Comparison of ENCODE assay signal across 12 cellular contexts in genomic region chr15:53869044-53869805, GRCh38.
DNase-seq lines count a peak whose midpoint lies in the region; ATAC-seq, FAIRE-seq and TF ChIP-seq lines count a peak whose summit lies in the region.
"Had no signal": no experiment of that assay in that cellular context is flagged by ENCODE, and none has a peak within 500 bp of the region (broad histone marks: within the 10 kb centered on the region; RNA-seq: fewer than 3 reads in every experiment).

No MANE protein-coding gene starts in this region.

- H3K4me1 Mint-ChIP-seq in natural killer cell: no peaks in the 10 kb centered on the region

- peaks cover 6 to 10% of the 10 kb centered on the region in 2 donors for H3K9me3 Mint-ChIP-seq in natural killer cell

- H2BK5ac ChIP-seq in H1 (ENCODE audit: low read depth, low read length): no peak overlapping the region

- no peak overlapping the region for H2BK12ac ChIP-seq in H1 (ENCODE audit: low read depth, low read length)

- no peaks in the 10 kb centered on the region for H3K36me3 Mint-ChIP-seq in natural killer cell

- H3K79me2 ChIP-seq in OCI-LY1 (ENCODE audit: insufficient read depth, low read length): no peaks in the 10 kb centered on the region
- no peaks in the 10 kb centered on the region for H3K79me2 ChIP-seq in H1 (ENCODE audit: control insufficient read depth in 1 of 2, insufficient read depth in 2 of 2, low read length in 2 of 2)

- no peaks in the 10 kb centered on the region for H3K79me1 ChIP-seq in H1 (ENCODE audit: low read depth, low read length)

- peak; percentile 78 for FAIRE-seq in H1 (lab: Jason Lieb, UNC)

- no peaks in the 10 kb centered on the region for H3K27me3 ChIP-seq in OCI-LY1 (ENCODE audit: insufficient read depth, low read length)
- H3K27me3 ChIP-seq in H1 (replicated peaks in 1 of 4; ENCODE audit: control insufficient read depth in 3 of 4, extremely low read depth in 1 of 4, insufficient read depth in 3 of 4, low read length in 3 of 4): no peaks in the 10 kb centered on the region

- H4K91ac ChIP-seq in H1 (replicated peaks; ENCODE audit: insufficient read length, low read length): no peak overlapping the region

- H2AK5ac ChIP-seq in H1 (ENCODE audit: low read depth, low read length): no peak overlapping the region

- H3K4me3 ChIP-seq in GM12875 (ENCODE audit: low read depth, low read length) (no peak overlapping the region), OCI-LY1 (ENCODE audit: low read depth, low read length, poor library complexity, severe bottlenecking) (no peak overlapping the region), H1 (ENCODE audit: extremely low read depth in 1 of 4, insufficient read depth in 2 of 4, low read depth in 3 of 4, low read length in 4 of 4) (no peak overlapping the region)
- H3K4me3 ChIP-seq: coronary artery had no signal

- DNase-seq in H1 (ENCODE audit: low read depth in 1 of 2, low spot score in 2 of 2): peak in 1 of 2 experiments; percentile 58
- DNase-seq in SHP77 treated with DMSO at 0.1 percent for 48 hours (lab: John Stamatoyannopoulos, UW): no peak
- no peak for DNase-seq in natural killer cell
- DNase-seq: activated CD8-positive, alpha-beta memory T cell treated with anti-CD3 and anti-CD28 coated beads, Interleukin-2, amount 50 U/mL, for 4 hours; NCI-H1048 had no signal

- no peak overlapping the region for H3K14ac ChIP-seq in H1 (ENCODE audit: insufficient read length)

- H3K56ac ChIP-seq in H1 (replicated peaks; ENCODE audit: insufficient read length, low read depth, low read length): no peak overlapping the region

- no peak overlapping the region for H3K18ac ChIP-seq in H1 (ENCODE audit: extremely low read depth, low read length)

- H3K27ac ChIP-seq in 22Rv1: no peak overlapping the region
- H3K27ac ChIP-seq in OCI-LY1 (ENCODE audit: low read depth, low read length, poor library complexity, severe bottlenecking): no peak overlapping the region
- no peak overlapping the region for H3K27ac ChIP-seq in H1 (ENCODE audit: low read depth, low read length)
- H3K27ac ChIP-seq: coronary artery had no signal

- H2BK20ac ChIP-seq in H1 (ENCODE audit: low read length): no peak overlapping the region

- H2BK15ac ChIP-seq in H1 (ENCODE audit: low read length): no peak overlapping the region

- no peak for ATAC-seq in HG02678 (IDR thresholded peaks at IDR 0.05; ENCODE audit: unreplicated experiment)
- no peak for ATAC-seq in GM18909 (IDR thresholded peaks at IDR 0.05; ENCODE audit: poor library complexity, unreplicated experiment)
- ATAC-seq in natural killer cell: no peak

- H3K36me3 ChIP-seq in OCI-LY1 (ENCODE audit: insufficient read depth, low read length) (no peaks in the 10 kb centered on the region), H1 (ENCODE audit: control insufficient read depth in 2 of 4, insufficient read depth in 4 of 4, low read length in 3 of 4) (no peaks in the 10 kb centered on the region)

- POLR2A ChIA-PET in H1 (lab: Charles Lee; ENCODE audit: partially characterized antibody): no interaction called here

- H3K23ac ChIP-seq in H1 (ENCODE audit: insufficient read length): no peak overlapping the region

- no peak overlapping the region for H3K9ac ChIP-seq in OCI-LY1 (ENCODE audit: low read length)
- no peak overlapping the region for H3K9ac ChIP-seq in H1 (replicated peaks in 1 of 4; ENCODE audit: extremely low read depth in 1 of 4, low read depth in 3 of 4, low read length in 3 of 4)

- H3K4me1 ChIP-seq in OCI-LY1 (ENCODE audit: insufficient read depth, low read length, severe bottlenecking) (no peaks in the 10 kb centered on the region), H1 (replicated peaks in 1 of 4; ENCODE audit: control insufficient read depth in 3 of 4, insufficient read depth in 4 of 4, low read length in 3 of 4) (no peaks in the 10 kb centered on the region)

- H3F3A ChIP-seq in OCI-LY1 (ENCODE audit: insufficient read depth, low read length): no peaks in the 10 kb centered on the region

- no peaks in the 10 kb centered on the region for H3K27me3 Mint-ChIP-seq in natural killer cell (ENCODE audit: low read depth in 2 of 2)

- H4K20me1 ChIP-seq in OCI-LY1 (ENCODE audit: insufficient read depth, low read length): no peaks in the 10 kb centered on the region
- H4K20me1 ChIP-seq in H1 (replicated peaks in 1 of 2; ENCODE audit: control insufficient read depth in 1 of 2, insufficient read depth in 2 of 2, low read length in 2 of 2): no peaks in the 10 kb centered on the region

- no peak overlapping the region for H3K27ac Mint-ChIP-seq in natural killer cell
- H3K27ac Mint-ChIP-seq: stimulated activated naive CD8-positive, alpha-beta T cell treated with anti-CD3 and anti-CD28 coated beads, Interleukin-15, Interleukin-2, amounts not matched to agents 100 ng/mL and 50 ng/mL, for 24 hours had no signal

- no peaks in the 10 kb centered on the region for H3K9me2 ChIP-seq in OCI-LY1 (ENCODE audit: low read depth, low read length)

- H4K5ac ChIP-seq in H1 (ENCODE audit: insufficient read length, low read depth, low read length): no peak overlapping the region

- H4K8ac ChIP-seq in H1 (ENCODE audit: extremely low read depth, insufficient read depth, low read length): no peak overlapping the region

- no peak for TF ChIP-seq POLR2A in H1 (IDR thresholded peaks at IDR 0.05; ENCODE audit: control extremely low read depth in 1 of 2, low read depth in 2 of 2, low read length in 2 of 2)

- 83% methylated on average over 7 of the region's 7 CpGs; no CpG with 5 or more reads in 1 of the 2 experiments for WGBS in H1 (ENCODE audit: extremely low coverage in 1 of 2, insufficient coverage in 1 of 2, insufficient read length in 1 of 2, insufficient replicate concordance in 2 of 2, low coverage in 1 of 2, low lambda C conversion rate in 2 of 2, missing lambda C conversion rate in 1 of 2), 2 experiments

- H2BK120ac ChIP-seq in H1 (replicated peaks; ENCODE audit: low read depth, low read length): no peak overlapping the region

- CTCF ChIA-PET in H1 (lab: Charles Lee; ENCODE audit: partially characterized antibody): interaction anchor here (0.5 to 1.9 kb wide), 10 partner anchors 10 to 163 kb away, joined by 3 to 11 read pairs (median 3); no protein-coding TSS in a partner anchor

- H2AFZ ChIP-seq in OCI-LY1 (ENCODE audit: low read length): no peak overlapping the region
- no peak overlapping the region for H2AFZ ChIP-seq in H1 (ENCODE audit: low read length)

- intact Hi-C loops in natural killer cell (cut with micrococcal nuclease): no loop called here

- no peaks in the 10 kb centered on the region for H3K23me2 ChIP-seq in H1 (ENCODE audit: low read depth, low read length)

- peak; percentile 27 for TF ChIP-seq CTCF in 22Rv1 (IDR thresholded peaks at IDR 0.05)
- peak; percentile 32; the same call in 1 of the 2 replicates for TF ChIP-seq CTCF in GM12875 (IDR thresholded peaks at IDR 0.05; ENCODE audit: borderline replicate concordance, insufficient read depth, low read depth, low read length)
- peak; percentile 23; the same call in 1 of the 2 replicates for TF ChIP-seq CTCF in OCI-LY1 (IDR thresholded peaks at IDR 0.05; ENCODE audit: low read length)
- peak; percentile 13 to 60 (median 60); a peak in 3 of 4 replicates for TF ChIP-seq CTCF in H1 (IDR thresholded peaks at IDR 0.05; ENCODE audit: control extremely low read depth in 1 of 3, insufficient read depth in 1 of 3, low read depth in 1 of 3, low read length in 3 of 3)
- TF ChIP-seq CTCF in natural killer cell (IDR thresholded peaks at IDR 0.05): no peak

- TF ChIP-seq EP300 in H1 (IDR thresholded peaks at IDR 0.05; ENCODE audit: borderline replicate concordance in 1 of 2, low read depth in 2 of 2, low read length in 2 of 2): no peak

- H3K4ac ChIP-seq in H1 (replicated peaks; ENCODE audit: insufficient read length, low read depth, low read length): no peak overlapping the region

- H3K4me3 Mint-ChIP-seq in natural killer cell: no peak overlapping the region
- H3K4me3 Mint-ChIP-seq: stimulated activated naive CD8-positive, alpha-beta T cell treated with anti-CD3 and anti-CD28 coated beads, Interleukin-15, Interleukin-2, amounts not matched to agents 100 ng/mL and 50 ng/mL, for 24 hours had no signal

- no peak overlapping the region for H3K4me2 ChIP-seq in OCI-LY1 (ENCODE audit: low read length)
- H3K4me2 ChIP-seq in H1 (ENCODE audit: insufficient read depth in 1 of 2, low read depth in 2 of 2, low read length in 2 of 2): no peak overlapping the region

- H3K9me3 ChIP-seq in OCI-LY1 (ENCODE audit: low read length): no peaks in the 10 kb centered on the region
- H3K9me3 ChIP-seq in H1 (ENCODE audit: insufficient read depth in 2 of 2, low read depth in 1 of 2, low read length in 1 of 2): peaks cover 3 to 20% of the 10 kb centered on the region in 2 experiments; a peak in 2 of 4 replicates

- TF ChIP-seq RAD21 in H1 (IDR thresholded peaks at IDR 0.05 in 1 of 2, conservative IDR thresholded peaks at IDR 0.05 in 1 of 2; ENCODE audit: low read depth in 2 of 2, low read length in 2 of 2): peak; percentile 26 to 37

TF ChIP-seq in H1, 55 proteins besides CTCF, POLR2A, EP300 and RAD21 (continues in another document):
- TF ChIP-seq ATF2 (IDR thresholded peaks at IDR 0.05; ENCODE audit: low read length): no peak
- TF ChIP-seq ATF3 (IDR thresholded peaks at IDR 0.05; ENCODE audit: insufficient read depth, low read depth, low read length): no peak
- no peak for TF ChIP-seq POU5F1 (IDR thresholded peaks at IDR 0.05; ENCODE audit: low read depth, low read length)
- TF ChIP-seq SP4 (IDR thresholded peaks at IDR 0.05; ENCODE audit: low read length): no peak
- TF ChIP-seq CHD1 (IDR thresholded peaks at IDR 0.05; ENCODE audit: low read depth, low read length): no peak
- TF ChIP-seq CBX8 (IDR thresholded peaks at IDR 0.05; ENCODE audit: borderline replicate concordance, low read depth, low read length): no peak
- no peak for TF ChIP-seq MAFK (IDR thresholded peaks at IDR 0.05; ENCODE audit: low read depth, low read length)
- TF ChIP-seq JUND (IDR thresholded peaks at IDR 0.05; ENCODE audit: low read length): no peak
- TF ChIP-seq JUN (IDR thresholded peaks at IDR 0.05; ENCODE audit: low read depth, low read length): no peak
- no peak for TF ChIP-seq EGR1 (IDR thresholded peaks at IDR 0.05; ENCODE audit: borderline replicate concordance, low read depth, low read length)
